In the genomic region with DNA sequence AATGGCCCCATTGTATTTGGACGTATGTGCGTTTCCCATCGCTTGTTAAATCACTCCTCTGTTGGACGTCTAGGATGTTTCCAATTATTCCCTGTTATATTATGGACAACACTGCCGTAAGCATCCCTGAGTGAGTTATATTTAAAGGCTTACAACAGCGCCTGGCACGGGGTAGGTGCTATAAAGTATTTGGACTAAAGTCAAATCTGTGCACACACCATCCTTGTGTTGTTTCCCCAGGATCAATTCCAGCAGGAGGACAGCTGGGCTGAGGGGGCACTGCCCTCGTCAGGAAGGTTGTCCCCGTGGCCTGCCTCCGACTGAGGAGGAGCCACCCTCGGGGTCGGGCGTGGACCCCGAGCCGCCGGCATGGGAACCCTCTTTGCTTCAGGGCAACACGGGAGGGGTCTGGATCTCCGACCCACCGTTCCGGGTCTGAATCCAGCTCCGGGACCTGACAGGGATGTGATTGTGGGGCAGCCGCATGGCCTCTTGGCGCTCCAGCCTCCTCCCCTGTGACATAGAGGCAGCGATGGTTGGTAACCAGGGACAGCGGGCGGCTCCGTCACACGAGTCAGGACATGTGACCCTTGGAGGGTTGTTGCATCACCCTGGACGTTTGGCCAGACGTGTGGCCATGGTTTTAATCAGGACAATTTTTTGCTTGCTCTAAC, we compare ENCODE assay signal across 18 cellular contexts. TPM values are rescaled to one million over a fixed set of nuclear protein-coding genes. Genes with fewer than 3 reads are reported as not detected.
DNase-seq lines count a peak whose midpoint lies in the region; ATAC-seq and TF ChIP-seq lines count a peak whose summit lies in the region.
"Had no signal": no experiment of that assay in that cellular context is flagged by ENCODE, and none has a peak within 500 bp of the region (broad histone marks: within the 10 kb centered on the region; RNA-seq: fewer than 3 reads in every experiment).

No MANE protein-coding gene starts in this region.

- intact Hi-C loops in head of caudate nucleus (cut with DNase I): no loop called here
- intact Hi-C loops in activated T-helper 1 cell treated with anti-CD3 and anti-CD28 coated beads, Interleukin-12 subunit alpha, Interleukin-12 subunit beta, Interleukin-2, Interleukin-4 antibody, amounts not matched to agents 30 ng/mL and 10 ng/mL and 1 ng/mL, durations not matched to agents 14 hours and 24 hours and 36 hours (cut with micrococcal nuclease): no loop called here

- DNase-seq in SW480 (ENCODE audit: low spot score) (peak; percentile 29), head of caudate nucleus (peak in 34 of 42 donors; percentile 18 to 82 (median 55)), mesenteric fat pad (ENCODE audit: low spot score) (peak; percentile 82), upper lobe of left lung (peak; percentile 18 to 71), NCI-H1930 (lab: John Stamatoyannopoulos, UW) (no peak)
- no peak for DNase-seq in activated T-cell treated with anti-CD3 and anti-CD28 coated beads, Interleukin-2, amount 50 U/mL, for 1 hour
- DNase-seq in activated T-helper 1 cell treated with anti-CD3 and anti-CD28 coated beads, Interleukin-12 subunit alpha, Interleukin-12 subunit beta, Interleukin-2, Interleukin-4 antibody, amounts not matched to agents 30 ng/mL and 10 ng/mL and 1 ng/mL, durations not matched to agents 14 hours and 24 hours and 36 hours (ENCODE audit: low spot score): no peak
- DNase-seq: activated naive CD8-positive, alpha-beta T cell treated with anti-CD3 and anti-CD28 coated beads, Interleukin-2, amount 10 ng/mL, durations not matched to agents 7 days and 5 days; effector CD4-positive, alpha-beta T cell; esophagus squamous epithelium; glutamatergic neuron; islet precursor cell; NCI-H446 treated with DMSO at 0.1 percent for 48 hours; SHP77 treated with DMSO at 0.1 percent for 48 hours had no signal

- no peaks in the 10 kb centered on the region for H3K36me3 Mint-ChIP-seq in activated T-helper 1 cell treated with anti-CD3 and anti-CD28 coated beads, Interleukin-12 subunit alpha, Interleukin-12 subunit beta, Interleukin-2, Interleukin-4 antibody, amounts not matched to agents 30 ng/mL and 10 ng/mL and 1 ng/mL, durations not matched to agents 14 hours and 24 hours and 36 hours (ENCODE audit: low read depth)
- H3K36me3 Mint-ChIP-seq: activated naive CD8-positive, alpha-beta T cell treated with anti-CD3 and anti-CD28 coated beads, Interleukin-2, amount 10 ng/mL, durations not matched to agents 7 days and 5 days; mesothelial cell of epicardium; neural progenitor cell had no signal

- ATAC-seq in upper lobe of left lung (ENCODE audit: low FRiP score in 2 of 2): no peak
- ATAC-seq in SK-N-SH treated with all-trans-retinoic acid at 6 μM for 48 hours: no peak

- no peaks in the 10 kb centered on the region for H3K9me3 Mint-ChIP-seq in activated T-helper 1 cell treated with anti-CD3 and anti-CD28 coated beads, Interleukin-12 subunit alpha, Interleukin-12 subunit beta, Interleukin-2, Interleukin-4 antibody, amounts not matched to agents 30 ng/mL and 10 ng/mL and 1 ng/mL, durations not matched to agents 14 hours and 24 hours and 36 hours
- H3K9me3 Mint-ChIP-seq: activated naive CD8-positive, alpha-beta T cell treated with anti-CD3 and anti-CD28 coated beads, Interleukin-2, amount 10 ng/mL, durations not matched to agents 7 days and 5 days; mesothelial cell of epicardium; neural progenitor cell had no signal

- no peak overlapping the region for H3K27ac Mint-ChIP-seq in activated T-helper 1 cell treated with anti-CD3 and anti-CD28 coated beads, Interleukin-12 subunit alpha, Interleukin-12 subunit beta, Interleukin-2, Interleukin-4 antibody, amounts not matched to agents 30 ng/mL and 10 ng/mL and 1 ng/mL, durations not matched to agents 14 hours and 24 hours and 36 hours
- H3K27ac Mint-ChIP-seq: activated naive CD8-positive, alpha-beta T cell treated with anti-CD3 and anti-CD28 coated beads, Interleukin-2, amount 10 ng/mL, durations not matched to agents 7 days and 5 days; mesothelial cell of epicardium; neural progenitor cell had no signal

- no peak overlapping the region for H3K27ac ChIP-seq in upper lobe of left lung
- H3K27ac ChIP-seq: esophagus squamous epithelium, neural progenitor cell had no signal

- peaks cover 6% of the 10 kb centered on the region for H3K27me3 Mint-ChIP-seq in activated T-helper 1 cell treated with anti-CD3 and anti-CD28 coated beads, Interleukin-12 subunit alpha, Interleukin-12 subunit beta, Interleukin-2, Interleukin-4 antibody, amounts not matched to agents 30 ng/mL and 10 ng/mL and 1 ng/mL, durations not matched to agents 14 hours and 24 hours and 36 hours (ENCODE audit: insufficient read depth)

- H3K4me3 ChIP-seq in upper lobe of left lung: no peak overlapping the region
- H3K4me3 ChIP-seq: esophagus squamous epithelium, neural progenitor cell had no signal

- no peak for TF ChIP-seq EP300 in upper lobe of left lung (IDR thresholded peaks at IDR 0.05)

- no peaks in the 10 kb centered on the region for H3K9me3 ChIP-seq in upper lobe of left lung
- H3K9me3 ChIP-seq: esophagus squamous epithelium had no signal

- TF ChIP-seq POLR2A in upper lobe of left lung (IDR thresholded peaks at IDR 0.05): no peak

- H3K4me3 Mint-ChIP-seq in activated T-helper 1 cell treated with anti-CD3 and anti-CD28 coated beads, Interleukin-12 subunit alpha, Interleukin-12 subunit beta, Interleukin-2, Interleukin-4 antibody, amounts not matched to agents 30 ng/mL and 10 ng/mL and 1 ng/mL, durations not matched to agents 14 hours and 24 hours and 36 hours: no peak overlapping the region
- H3K4me3 Mint-ChIP-seq: activated naive CD8-positive, alpha-beta T cell treated with anti-CD3 and anti-CD28 coated beads, Interleukin-2, amount 10 ng/mL, durations not matched to agents 7 days and 5 days had no signal

- no peaks in the 10 kb centered on the region for H3K27me3 ChIP-seq in upper lobe of left lung

- H3K36me3 ChIP-seq in upper lobe of left lung: no peaks in the 10 kb centered on the region
- H3K36me3 ChIP-seq: esophagus squamous epithelium, neural progenitor cell had no signal

- H3K4me1 ChIP-seq in upper lobe of left lung: peaks cover 4 to 13% (median 8%) of the 10 kb centered on the region in 4 donors

- TF ChIP-seq CTCF in upper lobe of left lung (IDR thresholded peaks at IDR 0.05): no peak

- 87 to 91% methylated on average over 24 to 30 of the region's 30 CpGs for WGBS in upper lobe of left lung, 2 donors

- no peaks in the 10 kb centered on the region for H3K4me1 Mint-ChIP-seq in activated T-helper 1 cell treated with anti-CD3 and anti-CD28 coated beads, Interleukin-12 subunit alpha, Interleukin-12 subunit beta, Interleukin-2, Interleukin-4 antibody, amounts not matched to agents 30 ng/mL and 10 ng/mL and 1 ng/mL, durations not matched to agents 14 hours and 24 hours and 36 hours (ENCODE audit: low read depth)

TF ChIP-seq in SK-N-SH treated with all-trans-retinoic acid at 6 μM for 48 hours, 23 proteins besides CTCF, POLR2A, EP300 and RAD21 (continues in another document):
- no peak for TF ChIP-seq SNAI2 (CRISPR knock-in tag; IDR thresholded peaks at IDR 0.05)
- TF ChIP-seq, protein P1, sequence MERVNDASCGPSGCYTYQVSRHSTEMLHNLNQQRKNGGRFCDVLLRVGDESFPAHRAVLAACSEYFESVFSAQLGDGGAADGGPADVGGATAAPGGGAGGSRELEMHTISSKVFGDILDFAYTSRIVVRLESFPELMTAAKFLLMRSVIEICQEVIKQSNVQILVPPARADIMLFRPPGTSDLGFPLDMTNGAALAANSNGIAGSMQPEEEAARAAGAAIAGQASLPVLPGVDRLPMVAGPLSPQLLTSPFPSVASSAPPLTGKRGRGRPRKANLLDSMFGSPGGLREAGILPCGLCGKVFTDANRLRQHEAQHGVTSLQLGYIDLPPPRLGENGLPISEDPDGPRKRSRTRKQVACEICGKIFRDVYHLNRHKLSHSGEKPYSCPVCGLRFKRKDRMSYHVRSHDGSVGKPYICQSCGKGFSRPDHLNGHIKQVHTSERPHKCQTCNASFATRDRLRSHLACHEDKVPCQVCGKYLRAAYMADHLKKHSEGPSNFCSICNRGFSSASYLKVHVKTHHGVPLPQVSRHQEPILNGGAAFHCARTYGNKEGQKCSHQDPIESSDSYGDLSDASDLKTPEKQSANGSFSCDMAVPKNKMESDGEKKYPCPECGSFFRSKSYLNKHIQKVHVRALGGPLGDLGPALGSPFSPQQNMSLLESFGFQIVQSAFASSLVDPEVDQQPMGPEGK (CRISPR knock-in tag; IDR thresholded peaks at IDR 0.05; ENCODE audit: borderline replicate concordance): no peak
- no peak for TF ChIP-seq ZFP3 (CRISPR knock-in tag; IDR thresholded peaks at IDR 0.05)
- no peak for TF ChIP-seq TCF4 (CRISPR knock-in tag; IDR thresholded peaks at IDR 0.05; ENCODE audit: borderline replicate concordance)
- TF ChIP-seq RARB (CRISPR knock-in tag; IDR thresholded peaks at IDR 0.05): no peak
- TF ChIP-seq GLIS3 (CRISPR knock-in tag; IDR thresholded peaks at IDR 0.05): no peak
- TF ChIP-seq, protein P2, sequence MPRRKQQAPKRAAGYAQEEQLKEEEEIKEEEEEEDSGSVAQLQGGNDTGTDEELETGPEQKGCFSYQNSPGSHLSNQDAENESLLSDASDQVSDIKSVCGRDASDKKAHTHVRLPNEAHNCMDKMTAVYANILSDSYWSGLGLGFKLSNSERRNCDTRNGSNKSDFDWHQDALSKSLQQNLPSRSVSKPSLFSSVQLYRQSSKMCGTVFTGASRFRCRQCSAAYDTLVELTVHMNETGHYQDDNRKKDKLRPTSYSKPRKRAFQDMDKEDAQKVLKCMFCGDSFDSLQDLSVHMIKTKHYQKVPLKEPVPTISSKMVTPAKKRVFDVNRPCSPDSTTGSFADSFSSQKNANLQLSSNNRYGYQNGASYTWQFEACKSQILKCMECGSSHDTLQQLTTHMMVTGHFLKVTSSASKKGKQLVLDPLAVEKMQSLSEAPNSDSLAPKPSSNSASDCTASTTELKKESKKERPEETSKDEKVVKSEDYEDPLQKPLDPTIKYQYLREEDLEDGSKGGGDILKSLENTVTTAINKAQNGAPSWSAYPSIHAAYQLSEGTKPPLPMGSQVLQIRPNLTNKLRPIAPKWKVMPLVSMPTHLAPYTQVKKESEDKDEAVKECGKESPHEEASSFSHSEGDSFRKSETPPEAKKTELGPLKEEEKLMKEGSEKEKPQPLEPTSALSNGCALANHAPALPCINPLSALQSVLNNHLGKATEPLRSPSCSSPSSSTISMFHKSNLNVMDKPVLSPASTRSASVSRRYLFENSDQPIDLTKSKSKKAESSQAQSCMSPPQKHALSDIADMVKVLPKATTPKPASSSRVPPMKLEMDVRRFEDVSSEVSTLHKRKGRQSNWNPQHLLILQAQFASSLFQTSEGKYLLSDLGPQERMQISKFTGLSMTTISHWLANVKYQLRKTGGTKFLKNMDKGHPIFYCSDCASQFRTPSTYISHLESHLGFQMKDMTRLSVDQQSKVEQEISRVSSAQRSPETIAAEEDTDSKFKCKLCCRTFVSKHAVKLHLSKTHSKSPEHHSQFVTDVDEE (CRISPR knock-in tag; IDR thresholded peaks at IDR 0.05): no peak
- no peak for TF ChIP-seq ZNF565 (CRISPR knock-in tag; conservative IDR thresholded peaks at IDR 0.05; ENCODE audit: low read depth)

RNA-seq across cellular contexts. Expression of a gene that starts 1.5 kb away (rescaled TPM):
- total RNA-seq in mesenteric fat pad: 0.48 TPM
- total RNA-seq in upper lobe of left lung: 1 to 10 TPM in 1 of 6 donors, under 1 TPM in 3, not detected in 2; 0.13 to 3.1 (median 0.52) TPM
- 1.1 and 1.3 TPM in 2 replicates for total RNA-seq in activated T-helper 1 cell treated with anti-CD3 and anti-CD28 coated beads, Interleukin-12 subunit alpha, Interleukin-12 subunit beta, Interleukin-2, Interleukin-4 antibody, amounts not matched to agents 30 ng/mL and 10 ng/mL and 1 ng/mL, durations not matched to agents 14 hours and 24 hours and 36 hours
- total RNA-seq: bronchial epithelial cell had no signal

Comparison
In these comparisons a context has a peak if more than half of its experiments do, and no peak if none do; other contexts are left out.
1. DNase-seq: peak in SW480 (single experiment), head of caudate nucleus (34 of 42), mesenteric fat pad (single experiment) and upper lobe of left lung (2 of 2); none in activated T-cell treated with anti-CD3 and anti-CD28 coated beads, Interleukin-2, amount 50 U/mL, for 1 hour (single experiment), NCI-H1930 (0 of 2) and activated T-helper 1 cell treated with anti-CD3 and anti-CD28 coated beads, Interleukin-12 subunit alpha, Interleukin-12 subunit beta, Interleukin-2, Interleukin-4 antibody, amounts not matched to agents 30 ng/mL and 10 ng/mL and 1 ng/mL, durations not matched to agents 14 hours and 24 hours and 36 hours (single experiment).